14 cellular contexts compared by ENCODE assay signal in the genomic region with DNA sequence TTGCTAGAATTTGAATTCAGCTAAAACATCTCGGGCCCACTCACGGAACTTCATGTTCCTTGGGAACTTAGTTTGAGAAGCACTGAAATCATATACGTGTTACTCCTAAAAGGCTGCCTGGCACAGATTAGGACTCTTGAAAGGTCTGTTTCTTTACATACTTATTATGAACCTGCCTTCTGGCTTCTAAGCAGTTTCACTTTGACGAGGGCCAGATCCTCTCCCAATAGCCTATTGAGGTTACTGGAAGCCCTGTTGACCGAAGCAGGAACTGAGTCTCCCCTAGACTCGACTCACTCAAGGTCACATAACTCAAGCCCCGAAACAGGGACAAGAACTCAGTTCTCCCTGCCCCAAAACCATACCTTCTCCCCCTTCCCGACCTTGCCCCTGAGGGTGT.
DNase-seq lines count a peak whose midpoint lies in the region; ATAC-seq and TF ChIP-seq lines count a peak whose summit lies in the region.
"Had no signal": no experiment of that assay in that cellular context is flagged by ENCODE, and none has a peak within 500 bp of the region (broad histone marks: within the 10 kb centered on the region; RNA-seq: fewer than 3 reads in every experiment).

No MANE protein-coding gene starts in this region.

- no peak overlapping the region for H4K8ac ChIP-seq in H9 (replicated peaks; ENCODE audit: insufficient read length, low read depth, low read length)

- H3K36me3 Mint-ChIP-seq in H9 (ENCODE audit: insufficient read depth in 1 of 3, low read depth in 3 of 3), result peaks cover 6 to 37% (median 12%) of the 10 kb centered on the region in 3 experiments; a peak in 6 of 7 replicates
- peaks cover 19% of the 10 kb centered on the region for H3K36me3 Mint-ChIP-seq in WTC11
- peaks cover 30% of the 10 kb centered on the region for H3K36me3 Mint-ChIP-seq in endothelial cell (ENCODE audit: low read depth, unreplicated experiment)

- H3K4ac ChIP-seq in H9 (ENCODE audit: low read depth, low read length), result no peak overlapping the region

- peaks cover 34 to 37% of the 10 kb centered on the region in 2 experiments for H3K4me1 Mint-ChIP-seq in H9
- peaks cover 33% of the 10 kb centered on the region for H3K4me1 Mint-ChIP-seq in WTC11
- H3K4me1 Mint-ChIP-seq in endothelial cell (ENCODE audit: unreplicated experiment), result peaks cover 4% of the 10 kb centered on the region

- no peak overlapping the region for H2BK15ac ChIP-seq in H9 (ENCODE audit: low read depth, low read length)

- no peak overlapping the region for H2AFZ ChIP-seq in H9 (ENCODE audit: low read length)

- no peak overlapping the region for H3K9ac ChIP-seq in H9 (ENCODE audit: extremely low read depth, insufficient read length, low read length)

- H2BK12ac ChIP-seq in H9 (ENCODE audit: insufficient read length, low read depth, low read length), result no peak overlapping the region

- POLR2A ChIA-PET in WTC11 (lab: Charles Lee), result no interaction called here

- no peak overlapping the region for H3K4me2 ChIP-seq in H9 (ENCODE audit: insufficient read depth, insufficient read length, low read length)

- H3K27ac ChIP-seq in H9 (ENCODE audit: insufficient read length, low read depth, low read length) (no peak overlapping the region), muscle layer of duodenum (ENCODE audit: low read length) (peak overlapping the region; percentile 76)

- no peak overlapping the region for H2BK5ac ChIP-seq in H9 (ENCODE audit: insufficient read length, low read length)

- H4K5ac ChIP-seq in H9 (ENCODE audit: insufficient read length, low read depth, low read length), result no peak overlapping the region

- H3K79me1 ChIP-seq in H9 (ENCODE audit: insufficient read depth, low read depth, low read length, poor library complexity, severe bottlenecking), result no peaks in the 10 kb centered on the region

- H3K27ac Mint-ChIP-seq in H9 (peak overlapping the region in 2 of 3 experiments; percentile 4 to 15; a peak in 1 of 7 replicates), WTC11 (peak overlapping the region; percentile 65; the same call in 1 of the 2 replicates), endothelial cell (ENCODE audit: unreplicated experiment) (no peak overlapping the region)
- H3K27ac Mint-ChIP-seq: T-helper 1 cell treated with Interleukin-12 subunit alpha and Interleukin-12 subunit beta and Interleukin-4 antibody, amounts not matched to agents 30 μg/mL and 1 μg/mL, for 36 hours had no signal

- H2BK120ac ChIP-seq in H9 (ENCODE audit: low read depth, low read length, poor library complexity, severe bottlenecking), result no peak overlapping the region

- no peaks in the 10 kb centered on the region for H3K79me2 ChIP-seq in H9 (ENCODE audit: insufficient read depth, low read length)

- ATAC-seq in GM18511 (IDR thresholded peaks at IDR 0.05; ENCODE audit: unreplicated experiment) (peak; percentile 54), WTC11 (no peak)

- H4K91ac ChIP-seq in H9 (ENCODE audit: insufficient read length, low read depth, low read length), result no peak overlapping the region

- H2BK20ac ChIP-seq in H9 (ENCODE audit: low read depth, low read length, poor library complexity, severe bottlenecking), result no peak overlapping the region

- no peak overlapping the region for H3K23ac ChIP-seq in H9 (ENCODE audit: insufficient read length, low read depth, low read length)

- H3K56ac ChIP-seq in H9 (ENCODE audit: insufficient read length, low read depth, low read length), result no peak overlapping the region

- no peak overlapping the region for H3K18ac ChIP-seq in H9 (ENCODE audit: insufficient read length, low read depth, low read length)

- no peaks in the 10 kb centered on the region for H4K20me1 ChIP-seq in H9 (ENCODE audit: control insufficient read depth, insufficient read depth, insufficient read length)

- no peak overlapping the region for H3K4me3 Mint-ChIP-seq in H9
- H3K4me3 Mint-ChIP-seq in WTC11, result no peak overlapping the region
- no peak overlapping the region for H3K4me3 Mint-ChIP-seq in endothelial cell (ENCODE audit: unreplicated experiment)
- H3K4me3 Mint-ChIP-seq: T-helper 1 cell treated with Interleukin-12 subunit alpha and Interleukin-12 subunit beta and Interleukin-4 antibody, amounts not matched to agents 30 μg/mL and 1 μg/mL, for 36 hours had no signal

- no peak overlapping the region for H3K4me3 ChIP-seq in muscle layer of duodenum (ENCODE audit: low read depth in 1 of 2, low read length in 2 of 2)

- H3K4me1 ChIP-seq in H9 (ENCODE audit: insufficient read depth, low read length), result peaks cover 5% of the 10 kb centered on the region; the same call in 1 of the 2 replicates
- H3K4me1 ChIP-seq in muscle layer of duodenum (ENCODE audit: control insufficient read depth in 1 of 2, insufficient read depth in 2 of 2, low read length in 2 of 2), result peaks cover 0 to 11% of the 10 kb centered on the region in 2 donors

- no peaks in the 10 kb centered on the region for H3K23me2 ChIP-seq in H9 (ENCODE audit: insufficient read length, low read depth, low read length, poor library complexity, severe bottlenecking)

- H3T11ph ChIP-seq in H9 (ENCODE audit: low read length), result no peak overlapping the region

- H3K27me3 ChIP-seq in H9 (ENCODE audit: insufficient read depth, low read length), result no peaks in the 10 kb centered on the region
- H3K27me3 ChIP-seq in muscle layer of duodenum (ENCODE audit: low read depth, low read length), result no peaks in the 10 kb centered on the region

- no peak for TF ChIP-seq CTCF in H9 (conservative IDR thresholded peaks at IDR 0.05)
- no peak for TF ChIP-seq CTCF in WTC11 (IDR thresholded peaks at IDR 0.05)
- no peak for TF ChIP-seq CTCF in endothelial cell (IDR thresholded peaks at IDR 0.05; ENCODE audit: unreplicated experiment)

- no peaks in the 10 kb centered on the region for H3K27me3 Mint-ChIP-seq in H9 (ENCODE audit: low read depth)
- H3K27me3 Mint-ChIP-seq in WTC11 (ENCODE audit: low read depth), result no peaks in the 10 kb centered on the region
- H3K27me3 Mint-ChIP-seq in endothelial cell (ENCODE audit: unreplicated experiment), result peaks cover 4% of the 10 kb centered on the region

- WGBS in H9 (ENCODE audit: extremely low coverage, insufficient read length, low lambda C conversion rate), result no CpG with 5 or more reads among the region's 8 CpGs

- no peak overlapping the region for H3K14ac ChIP-seq in H9 (ENCODE audit: insufficient read depth, low read length)

- H3K9me3 Mint-ChIP-seq in H9, result no peaks in the 10 kb centered on the region
- H3K9me3 Mint-ChIP-seq in WTC11, result no peaks in the 10 kb centered on the region
- no peaks in the 10 kb centered on the region for H3K9me3 Mint-ChIP-seq in endothelial cell (ENCODE audit: unreplicated experiment)
- H3K9me3 Mint-ChIP-seq: T-helper 1 cell treated with Interleukin-12 subunit alpha and Interleukin-12 subunit beta and Interleukin-4 antibody, amounts not matched to agents 30 μg/mL and 1 μg/mL, for 36 hours had no signal

- H2AK5ac ChIP-seq in H9 (ENCODE audit: insufficient read length, low read length), result no peak overlapping the region

- peaks cover 16 to 38% of the 10 kb centered on the region in 2 donors for H3K36me3 ChIP-seq in muscle layer of duodenum (ENCODE audit: control insufficient read depth in 1 of 2, insufficient read depth in 2 of 2, low read length in 2 of 2)

- DNase-seq in H9 (no peak), WTC11 (ENCODE audit: low spot score) (no peak), endothelial cell (ENCODE audit: low spot score) (no peak), NCI-H774 (lab: John Stamatoyannopoulos, UW) (no peak), KG1 (lab: John Stamatoyannopoulos, UW) (no peak), H4 (ENCODE audit: low spot score) (no peak)
- DNase-seq: AML-193, DMS53, islet precursor cell, NCI-H1694, NCI-H69 had no signal

- CTCF ChIA-PET in WTC11 (lab: Charles Lee), result no interaction called here

- H3K9me3 ChIP-seq in H9 (ENCODE audit: control insufficient read depth, low read depth, low read length) (no peaks in the 10 kb centered on the region), muscle layer of duodenum (ENCODE audit: control insufficient read depth in 1 of 2, low read length in 2 of 2) (no peaks in the 10 kb centered on the region)

TF ChIP-seq in WTC11, 78 proteins besides CTCF, POLR2A, EP300 and RAD21 (continues in another document):
- TF ChIP-seq, protein P1, sequence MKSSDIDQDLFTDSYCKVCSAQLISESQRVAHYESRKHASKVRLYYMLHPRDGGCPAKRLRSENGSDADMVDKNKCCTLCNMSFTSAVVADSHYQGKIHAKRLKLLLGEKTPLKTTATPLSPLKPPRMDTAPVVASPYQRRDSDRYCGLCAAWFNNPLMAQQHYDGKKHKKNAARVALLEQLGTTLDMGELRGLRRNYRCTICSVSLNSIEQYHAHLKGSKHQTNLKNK (CRISPR knock-in tag; IDR thresholded peaks at IDR 0.05), result no peak
- TF ChIP-seq, protein P2, sequence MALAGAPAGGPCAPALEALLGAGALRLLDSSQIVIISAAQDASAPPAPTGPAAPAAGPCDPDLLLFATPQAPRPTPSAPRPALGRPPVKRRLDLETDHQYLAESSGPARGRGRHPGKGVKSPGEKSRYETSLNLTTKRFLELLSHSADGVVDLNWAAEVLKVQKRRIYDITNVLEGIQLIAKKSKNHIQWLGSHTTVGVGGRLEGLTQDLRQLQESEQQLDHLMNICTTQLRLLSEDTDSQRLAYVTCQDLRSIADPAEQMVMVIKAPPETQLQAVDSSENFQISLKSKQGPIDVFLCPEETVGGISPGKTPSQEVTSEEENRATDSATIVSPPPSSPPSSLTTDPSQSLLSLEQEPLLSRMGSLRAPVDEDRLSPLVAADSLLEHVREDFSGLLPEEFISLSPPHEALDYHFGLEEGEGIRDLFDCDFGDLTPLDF (CRISPR knock-in tag; IDR thresholded peaks at IDR 0.05), result no peak
- no peak for TF ChIP-seq NFYB (CRISPR knock-in tag; conservative IDR thresholded peaks at IDR 0.05; ENCODE audit: low read depth)
- TF ChIP-seq ELF4 (CRISPR knock-in tag; IDR thresholded peaks at IDR 0.05; ENCODE audit: low read depth), result no peak
- no peak for TF ChIP-seq IRF2 (CRISPR knock-in tag; IDR thresholded peaks at IDR 0.05; ENCODE audit: borderline replicate concordance, low read depth)
- TF ChIP-seq, protein P3, sequence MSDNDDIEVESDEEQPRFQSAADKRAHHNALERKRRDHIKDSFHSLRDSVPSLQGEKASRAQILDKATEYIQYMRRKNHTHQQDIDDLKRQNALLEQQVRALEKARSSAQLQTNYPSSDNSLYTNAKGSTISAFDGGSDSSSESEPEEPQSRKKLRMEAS (CRISPR knock-in tag; IDR thresholded peaks at IDR 0.05), result no peak
